In the genomic region with DNA sequence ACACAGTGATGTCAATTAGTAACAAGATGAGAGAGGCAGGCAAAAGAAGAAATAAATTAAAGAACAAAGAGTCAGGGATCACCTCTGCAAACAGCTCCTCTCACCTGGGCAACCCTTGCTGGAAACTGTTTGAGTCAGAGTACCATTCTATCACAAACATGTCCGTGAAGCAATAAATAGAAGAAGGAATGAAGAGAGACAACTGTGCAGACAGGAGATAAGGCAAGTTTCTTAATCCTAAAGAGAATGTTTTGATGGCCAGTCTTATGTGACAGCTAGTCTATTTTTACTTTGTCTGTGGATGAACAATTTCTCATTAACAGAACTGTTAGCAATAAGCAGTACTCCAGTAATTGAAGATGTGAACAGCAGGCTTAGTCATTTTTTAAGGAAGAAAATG, we compare ENCODE assay signal across 15 cellular contexts.
"Had no signal": no experiment of that assay in that cellular context is flagged by ENCODE, and none has a peak within 500 bp of the region (broad histone marks: within the 10 kb centered on the region; RNA-seq: fewer than 3 reads in every experiment).

No MANE protein-coding gene starts in this region.

- H3K4me3 ChIP-seq: colonic mucosa, esophagus muscularis mucosa, heart right ventricle, left lung, lower lobe of right lung had no signal

- DNase-seq: colonic mucosa; cortex of kidney; effector memory CD4-positive, alpha-beta T cell; foreskin keratinocyte; glutamatergic neuron; head of caudate nucleus; heart right ventricle; hypothalamus; left cardiac atrium; left lung; left ventricle myocardium superior; lower lobe of right lung; mesendoderm; midbrain had no signal

- H3K36me3 ChIP-seq: colonic mucosa, esophagus muscularis mucosa, heart right ventricle, left lung, lower lobe of right lung had no signal

- H3K9me3 ChIP-seq: colonic mucosa, esophagus muscularis mucosa, heart right ventricle, left lung, lower lobe of right lung had no signal

- H3K4me1 ChIP-seq: colonic mucosa, foreskin keratinocyte, left lung, lower lobe of right lung had no signal

- ATAC-seq: foreskin keratinocyte, heart right ventricle, left cardiac atrium, left lung, left ventricle myocardium superior, lower lobe of right lung had no signal

- H3K27me3 ChIP-seq: colonic mucosa, esophagus muscularis mucosa, foreskin keratinocyte, heart right ventricle, left lung had no signal

- H3K27ac ChIP-seq: colonic mucosa, esophagus muscularis mucosa, foreskin keratinocyte, heart right ventricle, left lung, lower lobe of right lung had no signal
